1 cellular context compared by ENCODE assay signal in genomic region chr2:207530160-207531023, GRCh38.
A peak's percentile ranks its signal among the peaks of the same experiment; 100 is the strongest.
TF ChIP-seq lines count a peak whose summit lies in the region.

No MANE protein-coding gene starts in this region.

TF ChIP-seq in SK-N-SH, 30 proteins besides CTCF, POLR2A, EP300 and RAD21 (continued from another document):
- TF ChIP-seq USF1 (IDR thresholded peaks at IDR 0.05; ENCODE audit: borderline replicate concordance, low read depth) (peak; percentile 8; the same call in 1 of the 2 replicates), MAX (IDR thresholded peaks at IDR 0.05; ENCODE audit: low read depth) (peak; percentile 32; the same call in 1 of the 2 replicates), SIN3A (IDR thresholded peaks at IDR 0.05; ENCODE audit: borderline replicate concordance, low read depth, low read length) (peak; percentile 74; the same call in 1 of the 2 replicates), FOXM1 (IDR thresholded peaks at IDR 0.05; ENCODE audit: low read depth) (no peak), GABPA (IDR thresholded peaks at IDR 0.05; ENCODE audit: low read depth) (no peak), RXRA (IDR thresholded peaks at IDR 0.05; ENCODE audit: borderline replicate concordance, low read depth) (no peak), YY1 (IDR thresholded peaks at IDR 0.05; ENCODE audit: low read depth) (peak; percentile 83), MEF2A (IDR thresholded peaks at IDR 0.05; ENCODE audit: borderline replicate concordance, low read depth) (no peak), EZH2phosphoT487 (IDR thresholded peaks at IDR 0.05; ENCODE audit: borderline replicate concordance, low read depth) (no peak), IRF3 (IDR thresholded peaks at IDR 0.05; ENCODE audit: low read depth, low read length) (no peak), CHD2 (IDR thresholded peaks at IDR 0.05; ENCODE audit: low read length, partially characterized antibody) (no peak)
